ENCODE assay signal across 10 cellular contexts in the genomic region with DNA sequence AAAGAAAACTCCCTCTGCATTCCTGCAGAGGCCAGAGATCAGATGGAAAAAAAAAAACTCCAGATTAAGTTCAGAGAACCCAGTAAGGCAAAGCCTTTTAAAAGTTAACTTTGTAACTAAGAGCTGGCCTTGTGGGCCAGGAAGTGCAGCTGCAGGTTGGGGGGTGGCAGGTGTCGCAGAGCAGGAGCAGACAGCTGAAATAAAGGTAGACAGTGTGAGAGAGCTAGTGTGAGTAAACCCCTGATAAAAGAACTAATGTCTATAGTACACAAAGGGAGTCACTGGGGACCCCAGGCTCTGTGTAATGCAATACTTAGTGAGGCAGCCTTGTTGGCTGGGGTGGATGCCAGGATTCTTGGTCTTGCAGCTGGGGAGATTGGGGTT. TPM values are rescaled to one million over a fixed set of nuclear protein-coding genes. Genes with fewer than 3 reads are reported as not detected.
DNase-seq lines count a peak whose midpoint lies in the region; ATAC-seq and TF ChIP-seq lines count a peak whose summit lies in the region.
"Had no signal": no experiment of that assay in that cellular context is flagged by ENCODE, and none has a peak within 500 bp of the region (broad histone marks: within the 10 kb centered on the region; RNA-seq: fewer than 3 reads in every experiment).

No MANE protein-coding gene starts in this region.

- H3K36me3 Mint-ChIP-seq in immature natural killer cell = no peaks in the 10 kb centered on the region

- peaks cover 33 to 93% (median 60%) of the 10 kb centered on the region in 10 experiments for H3K4me1 ChIP-seq in BLaER1 treated with 17β-estradiol and CSF1 and Interleukin-3, amounts not matched to agents 10 nM and 100 nM

- peak overlapping the region in 5 of 6 donors; percentile 5 to 58 (median 23) for H3K27ac Mint-ChIP-seq in immature natural killer cell

- peak; percentile 35 for DNase-seq in LHCN-M2 (ENCODE audit: low read depth)
- no peak for DNase-seq in WERI-Rb-1
- DNase-seq in immature natural killer cell = no peak
- no peak for DNase-seq in NCI-H187 treated with DMSO at 0.1 percent for 48 hours (lab: John Stamatoyannopoulos, UW)
- DNase-seq in cortex of kidney (lab: John Stamatoyannopoulos, UW) = no peak
- DNase-seq: NK-92 treated with Interleukin-12 subunit alpha and Interleukin-12 subunit beta, amount 100 ng/mL, for 24 hours; transverse colon had no signal

- H3K4me2 ChIP-seq in BLaER1 treated with 17β-estradiol and CSF1 and Interleukin-3, amounts not matched to agents 10 nM and 100 nM = peak overlapping the region in 7 of 11 experiments; percentile 41 to 89 (median 69); a peak in 13 of 22 replicates

- ATAC-seq in GM21619 (IDR thresholded peaks at IDR 0.05; ENCODE audit: unreplicated experiment) (no peak), GM19455 (IDR thresholded peaks at IDR 0.05; ENCODE audit: unreplicated experiment) (no peak)

- TF ChIP-seq CTCF in WERI-Rb-1 (IDR thresholded peaks at IDR 0.05; ENCODE audit: low read depth, low read length) = no peak

- H3K9me3 Mint-ChIP-seq in immature natural killer cell = no peaks in the 10 kb centered on the region

- H3K9ac ChIP-seq in BLaER1 treated with 17β-estradiol and CSF1 and Interleukin-3, amounts not matched to agents 10 nM and 100 nM = no peak overlapping the region; a peak in 1 of 22 replicates

- no peak overlapping the region for H3K4me3 ChIP-seq in BLaER1 treated with 17β-estradiol and CSF1 and Interleukin-3, amounts not matched to agents 10 nM and 100 nM
- H3K4me3 ChIP-seq in WERI-Rb-1 (ENCODE audit: low read depth, low read length) = no peak overlapping the region
- H3K4me3 ChIP-seq: transverse colon had no signal

- no peaks in the 10 kb centered on the region; a peak in 1 of 22 replicates for H4K20me1 ChIP-seq in BLaER1 treated with 17β-estradiol and CSF1 and Interleukin-3, amounts not matched to agents 10 nM and 100 nM

- no peaks in the 10 kb centered on the region for H3K36me3 ChIP-seq in BLaER1 treated with 17β-estradiol and CSF1 and Interleukin-3, amounts not matched to agents 10 nM and 100 nM
- H3K36me3 ChIP-seq in WERI-Rb-1 = no peaks in the 10 kb centered on the region
- H3K36me3 ChIP-seq: transverse colon had no signal

- peaks cover 0 to 4% (median 4%) of the 10 kb centered on the region in 3 donors for H3K27me3 Mint-ChIP-seq in immature natural killer cell (ENCODE audit: low read depth in 3 of 3)

- peaks cover 53 to 57% of the 10 kb centered on the region in 2 donors for H3K4me1 Mint-ChIP-seq in immature natural killer cell

- no peaks in the 10 kb centered on the region for H3K27me3 ChIP-seq in BLaER1 treated with 17β-estradiol and CSF1 and Interleukin-3, amounts not matched to agents 10 nM and 100 nM
- no peaks in the 10 kb centered on the region for H3K27me3 ChIP-seq in WERI-Rb-1 (ENCODE audit: insufficient read depth, low read depth, severe bottlenecking)
- H3K27me3 ChIP-seq: transverse colon had no signal

- peak overlapping the region in 2 of 5 donors; percentile 16 to 38 for H3K4me3 Mint-ChIP-seq in immature natural killer cell

- H3K27ac ChIP-seq in BLaER1 treated with 17β-estradiol and CSF1 and Interleukin-3, amounts not matched to agents 10 nM and 100 nM = no peak overlapping the region; a peak in 1 of 22 replicates
- H3K27ac ChIP-seq in WERI-Rb-1 = peak overlapping the region; percentile 86; the same call in 1 of the 2 replicates

- no peaks in the 10 kb centered on the region for H3K9me3 ChIP-seq in BLaER1 treated with 17β-estradiol and CSF1 and Interleukin-3, amounts not matched to agents 10 nM and 100 nM (replicated peaks in 1 of 11)
- no peaks in the 10 kb centered on the region for H3K9me3 ChIP-seq in WERI-Rb-1 (ENCODE audit: severe bottlenecking)

RNA-seq across cellular contexts. Expression of a gene that starts 42.1 kb away (rescaled TPM):
- 21.1 and 22.8 TPM in 2 replicates for total RNA-seq in LHCN-M2 (2014; rRNA removed)
- 8.9 TPM for polyA plus RNA-seq in LHCN-M2 (2012)
- polyA plus RNA-seq in immature natural killer cell = 10 to 100 TPM; 20.8 to 23.9 (median 23.1) TPM
